ENCODE assay signal across 24 cellular contexts in the genomic region with DNA sequence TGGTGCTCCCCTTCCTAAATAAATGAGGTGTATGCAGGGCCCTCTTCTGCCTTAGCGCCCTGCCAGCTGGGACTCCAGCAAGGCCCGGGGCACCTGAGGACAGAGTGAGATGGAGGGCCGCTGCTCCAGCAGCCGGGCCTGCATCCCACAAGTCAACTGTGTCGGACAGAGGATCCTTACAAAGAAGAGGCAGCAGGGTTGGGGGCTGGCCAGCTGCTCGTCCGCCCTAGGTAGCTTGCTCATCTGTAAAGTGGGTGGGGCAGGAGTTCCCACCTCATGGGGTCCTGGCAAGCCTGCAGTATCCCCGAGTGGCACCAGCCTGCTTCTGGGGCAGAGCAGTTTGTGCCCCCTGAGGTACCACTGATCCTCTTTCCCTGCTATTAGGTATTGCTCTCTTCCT. TPM values are rescaled to one million over a fixed set of nuclear protein-coding genes. Genes with fewer than 3 reads are reported as not detected.
"Had no signal": no experiment of that assay in that cellular context is flagged by ENCODE, and none has a peak within 500 bp of the region (broad histone marks: within the 10 kb centered on the region; RNA-seq: fewer than 3 reads in every experiment).

No MANE protein-coding gene starts in this region.

- H3K27ac Mint-ChIP-seq: activated CD8-positive, alpha-beta memory T cell treated with anti-CD3 and anti-CD28 coated beads, Interleukin-2, amount 10 ng/mL, durations not matched to agents 7 days and 5 days; activated CD8-positive, alpha-beta T cell treated with anti-CD3 and anti-CD28 coated beads for 36 hours; progenitor cell of endocrine pancreas; stimulated activated naive CD8-positive, alpha-beta T cell treated with anti-CD3 and anti-CD28 coated beads, Interleukin-15, Interleukin-2, amounts not matched to agents 100 ng/mL and 50 ng/mL, for 24 hours had no signal

- H3K4me3 Mint-ChIP-seq: activated CD4-positive, alpha-beta T cell treated with anti-CD3 and anti-CD28 coated beads, Interleukin-2, amount 10 ng/mL, durations not matched to agents 7 days and 5 days; activated CD8-positive, alpha-beta memory T cell treated with anti-CD3 and anti-CD28 coated beads, Interleukin-2, amount 10 ng/mL, durations not matched to agents 7 days and 5 days; activated CD8-positive, alpha-beta T cell treated with anti-CD3 and anti-CD28 coated beads for 36 hours; dendritic cell treated with granulocyte-macrophage colony-stimulating factor and Interleukin-4, amounts not matched to agents 40 ng/mL and 50 ng/mL, for 4 days; stimulated activated naive CD8-positive, alpha-beta T cell treated with anti-CD3 and anti-CD28 coated beads, Interleukin-15, Interleukin-2, amounts not matched to agents 100 ng/mL and 50 ng/mL, for 24 hours had no signal

- H3K27me3 Mint-ChIP-seq: activated CD4-positive, alpha-beta T cell treated with anti-CD3 and anti-CD28 coated beads, Interleukin-2, amount 10 ng/mL, durations not matched to agents 7 days and 5 days; activated CD8-positive, alpha-beta T cell treated with anti-CD3 and anti-CD28 coated beads for 36 hours; dendritic cell treated with granulocyte-macrophage colony-stimulating factor and Interleukin-4, amounts not matched to agents 40 ng/mL and 50 ng/mL, for 4 days had no signal

- H3K36me3 ChIP-seq: cardiac muscle cell had no signal

- H3K27me3 ChIP-seq: body of pancreas, cardiac muscle cell, thyroid gland had no signal

- H3K27ac ChIP-seq: body of pancreas, cardiac muscle cell, SK-N-MC, thyroid gland had no signal

- H3K9me3 ChIP-seq: body of pancreas, thyroid gland had no signal

- H3K4me1 ChIP-seq: body of pancreas had no signal

- H3K9me3 Mint-ChIP-seq: activated CD4-positive, alpha-beta T cell treated with anti-CD3 and anti-CD28 coated beads, Interleukin-2, amount 10 ng/mL, durations not matched to agents 7 days and 5 days; activated CD8-positive, alpha-beta T cell treated with anti-CD3 and anti-CD28 coated beads for 36 hours; dendritic cell treated with granulocyte-macrophage colony-stimulating factor and Interleukin-4, amounts not matched to agents 40 ng/mL and 50 ng/mL, for 4 days; stimulated activated naive CD8-positive, alpha-beta T cell treated with anti-CD3 and anti-CD28 coated beads, Interleukin-15, Interleukin-2, amounts not matched to agents 100 ng/mL and 50 ng/mL, for 24 hours had no signal

- ATAC-seq: activated CD8-positive, alpha-beta memory T cell treated with anti-CD3 and anti-CD28 coated beads, Interleukin-2, amount 10 ng/mL, durations not matched to agents 7 days and 5 days; activated CD8-positive, alpha-beta T cell treated with anti-CD3 and anti-CD28 coated beads for 36 hours; body of pancreas; left lobe of liver had no signal

- H3K4me3 ChIP-seq: body of pancreas, cardiac muscle cell, SK-N-MC, thyroid gland had no signal

- DNase-seq: activated CD4-positive, alpha-beta T cell treated with anti-CD3 and anti-CD28 coated beads, Interleukin-2, amount 10 ng/mL, durations not matched to agents 7 days and 5 days; activated CD4-positive, CD25-positive, alpha-beta regulatory T cell treated with anti-CD3 and anti-CD28 coated beads, Interleukin-2, amount 50 U/mL, for 72 hours; activated CD8-positive, alpha-beta memory T cell treated with anti-CD3 and anti-CD28 coated beads, Interleukin-2, amount 10 ng/mL, durations not matched to agents 7 days and 5 days; activated CD8-positive, alpha-beta T cell treated with anti-CD3 and anti-CD28 coated beads for 36 hours; activated T-cell treated with anti-CD3 and anti-CD28 coated beads for 4 hours; anterior cingulate cortex; body of pancreas; effector CD4-positive, alpha-beta T cell; erythroblast; foreskin fibroblast; kidney; midbrain; occipital lobe; retina; stimulated activated CD4-positive, alpha-beta T cell treated with anti-CD3 and anti-CD28 coated beads, Interleukin-1b, Interleukin-23, amount 100 ng/mL, for 48 hours; substantia nigra; SW 1271; thyroid gland had no signal

RNA-seq across cellular contexts. Expression of gene TMEM121B, which starts 7.6 kb away (rescaled TPM):
- total RNA-seq: activated CD8-positive, alpha-beta memory T cell treated with anti-CD3 and anti-CD28 coated beads, Interleukin-2, amount 10 ng/mL, durations not matched to agents 7 days and 5 days had no signal
